ENCODE assay signal across 11 cellular contexts in the genomic region with DNA sequence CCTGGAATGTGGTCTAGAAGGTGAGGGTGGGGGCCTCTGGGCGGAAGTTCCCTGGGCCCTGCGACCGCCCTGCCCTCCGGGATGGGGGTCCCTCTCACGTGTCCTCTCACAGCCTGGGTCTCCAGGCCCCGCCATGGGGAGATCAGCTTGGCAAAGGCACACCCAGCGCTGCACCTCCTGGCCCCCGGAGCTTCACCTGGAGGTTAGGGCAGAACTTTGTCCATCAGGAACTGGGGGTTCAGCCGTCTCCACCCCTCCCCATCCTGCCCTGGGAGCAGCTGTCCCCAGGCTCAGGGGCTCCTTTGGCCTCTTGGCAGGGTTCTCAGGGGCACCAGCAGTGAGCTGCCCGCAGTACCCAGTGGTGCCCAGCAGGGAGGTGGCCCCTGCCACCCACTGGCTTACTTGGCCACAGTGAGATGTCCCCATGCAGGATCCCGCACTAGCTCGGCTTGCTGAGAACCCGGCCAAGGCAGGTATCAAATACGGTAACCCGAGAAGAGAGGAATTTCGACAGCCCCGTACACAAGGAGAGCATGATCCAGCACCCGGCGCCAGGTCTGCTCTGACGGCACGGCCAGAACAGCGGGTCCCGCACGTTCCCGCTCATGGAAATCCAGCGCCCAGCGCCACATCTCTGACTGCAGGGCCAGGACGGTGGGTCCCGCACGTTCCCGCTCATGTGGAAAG. TPM values are rescaled to one million over a fixed set of nuclear protein-coding genes. Genes with fewer than 3 reads are reported as not detected.
DNase-seq lines count a peak whose midpoint lies in the region.
"Had no signal": no experiment of that assay in that cellular context is flagged by ENCODE, and none has a peak within 500 bp of the region (broad histone marks: within the 10 kb centered on the region; RNA-seq: fewer than 3 reads in every experiment).

No MANE protein-coding gene starts in this region.

- H3K27ac ChIP-seq in SJSA1 = peak overlapping the region; percentile 83
- peak overlapping the region; percentile 69 for H3K27ac ChIP-seq in temporal lobe (ENCODE audit: low read depth, low read length)
- H3K27ac ChIP-seq: skin epidermis had no signal

- H3K36me3 ChIP-seq in SJSA1 = no peaks in the 10 kb centered on the region; the same call in 1 of the 2 replicates

- H3K4me1 ChIP-seq in SJSA1 (replicated peaks) = peaks cover 61% of the 10 kb centered on the region

- in situ Hi-C loops in KBM-7 (cut with MboI; ENCODE audit: low pct_unique_long_range_greater_than_20kb, low sequenced_read_pairs) = no loop called here

- no peak overlapping the region for H3K4me3 ChIP-seq in SJSA1
- H3K4me3 ChIP-seq: skin epidermis had no signal

- H3K27me3 ChIP-seq in SJSA1 (replicated peaks) = no peaks in the 10 kb centered on the region

- DNase-seq in NCI-H1417 (lab: John Stamatoyannopoulos, UW) (peak; percentile 46 to 70 (median 59)), NCI-H1417 treated with DMSO at 0.1 percent for 48 hours (lab: John Stamatoyannopoulos, UW) (no peak), SJSA1 (ENCODE audit: low read depth in 1 of 2, low spot score in 2 of 2) (no peak), iPS-NIHi11 (ENCODE audit: low spot score) (peak; percentile 72), Kasumi-1 (lab: John Stamatoyannopoulos, UW) (no peak), NCI-H446 (lab: John Stamatoyannopoulos, UW) (no peak), KBM-7 (no peak)
- DNase-seq: central memory CD4-positive, alpha-beta T cell; GOT3 had no signal

- H3K9me3 ChIP-seq in SJSA1 (replicated peaks) = no peaks in the 10 kb centered on the region

RNA-seq across cellular contexts. Expression of gene RRP1, which starts 36.7 kb away (rescaled TPM):
- 29.2 and 30.4 TPM in 2 replicates for total RNA-seq in SJSA1 (2014; rRNA removed; shearing (Covaris generic))
- 12.3 TPM for total RNA-seq in temporal lobe

RNA-seq across cellular contexts. Expression of gene AGPAT3, which starts 38.9 kb away (rescaled TPM):
- 43.5 and 66.9 TPM in 2 replicates for total RNA-seq in SJSA1 (2014; rRNA removed; shearing (Covaris generic))
- total RNA-seq in temporal lobe = 29.7 TPM

RNA-seq across cellular contexts. Expression of gene CSTB, which starts 50.0 kb away (rescaled TPM):
- 11.9 and 14.9 TPM in 2 replicates for total RNA-seq in SJSA1 (2014; rRNA removed; shearing (Covaris generic))
- 5.7 TPM for total RNA-seq in temporal lobe

Comparison
In these comparisons a context has a peak if more than half of its experiments do, and no peak if none do; other contexts are left out.
1. DNase-seq: peak in NCI-H1417 (3 of 3) and iPS-NIHi11 (single experiment); none in NCI-H1417 treated with DMSO at 0.1 percent for 48 hours (single experiment), SJSA1 (0 of 2), Kasumi-1 (0 of 2), NCI-H446 (0 of 2) and KBM-7 (single experiment).